In the genomic region with DNA sequence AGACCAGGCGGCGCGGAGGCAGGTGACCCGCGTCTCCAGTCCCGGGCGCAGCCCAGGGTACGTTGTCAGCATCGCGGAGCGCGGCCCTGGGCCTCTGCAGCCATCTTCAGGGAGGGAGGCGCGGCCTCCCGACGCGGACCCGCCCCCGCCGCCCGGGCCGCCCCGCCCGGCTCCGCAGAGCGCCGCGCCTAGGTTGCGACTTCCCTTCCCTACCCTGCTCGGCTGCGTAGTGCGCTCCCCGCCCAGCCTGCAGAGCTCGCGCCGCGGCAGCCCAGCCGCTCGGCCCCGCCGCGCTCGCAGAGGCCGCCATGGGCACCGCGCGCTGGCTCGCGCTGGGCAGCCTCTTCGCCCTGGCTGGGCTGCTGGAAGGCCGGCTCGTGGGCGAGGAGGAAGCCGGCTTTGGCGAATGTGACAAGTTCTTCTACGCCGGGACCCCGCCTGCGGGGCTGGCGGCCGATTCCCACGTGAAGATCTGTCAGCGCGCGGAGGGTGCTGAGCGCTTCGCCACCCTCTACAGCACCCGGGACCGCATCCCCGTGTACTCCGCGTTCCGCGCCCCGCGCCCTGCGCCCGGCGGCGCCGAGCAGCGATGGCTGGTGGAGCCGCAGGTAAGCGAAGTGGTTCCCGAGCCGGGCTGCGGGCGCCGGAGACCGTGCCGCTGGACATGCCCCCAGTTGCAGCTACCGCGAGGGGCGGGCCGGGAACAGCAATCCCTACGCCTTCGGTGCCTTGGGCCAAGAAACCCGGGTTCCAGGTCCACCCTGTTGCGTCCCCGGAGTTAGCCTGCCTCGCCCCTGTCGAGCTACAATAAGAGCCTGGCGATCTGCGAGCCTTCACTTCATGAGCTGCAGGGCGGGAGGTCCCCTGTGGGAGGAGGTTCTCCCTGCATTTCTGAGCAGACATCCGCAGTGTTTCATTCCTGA, we compare ENCODE assay signal across 1 cellular context.
TF ChIP-seq lines count a peak whose summit lies in the region.

A gene with protein sequence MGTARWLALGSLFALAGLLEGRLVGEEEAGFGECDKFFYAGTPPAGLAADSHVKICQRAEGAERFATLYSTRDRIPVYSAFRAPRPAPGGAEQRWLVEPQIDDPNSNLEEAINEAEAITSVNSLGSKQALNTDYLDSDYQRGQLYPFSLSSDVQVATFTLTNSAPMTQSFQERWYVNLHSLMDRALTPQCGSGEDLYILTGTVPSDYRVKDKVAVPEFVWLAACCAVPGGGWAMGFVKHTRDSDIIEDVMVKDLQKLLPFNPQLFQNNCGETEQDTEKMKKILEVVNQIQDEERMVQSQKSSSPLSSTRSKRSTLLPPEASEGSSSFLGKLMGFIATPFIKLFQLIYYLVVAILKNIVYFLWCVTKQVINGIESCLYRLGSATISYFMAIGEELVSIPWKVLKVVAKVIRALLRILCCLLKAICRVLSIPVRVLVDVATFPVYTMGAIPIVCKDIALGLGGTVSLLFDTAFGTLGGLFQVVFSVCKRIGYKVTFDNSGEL (plus strand): TSS at position 227 of the 923 bp plus-strand sequence. CDS start 82 bp downstream, at position 309.

TF ChIP-seq in SK-N-SH, 30 proteins besides CTCF, POLR2A, EP300 and RAD21 (continued from another document):
- TF ChIP-seq RCOR1 (IDR thresholded peaks at IDR 0.05; ENCODE audit: low read length): 0 out of 2 replicates have a peak, but pooled peaks have one; percentile 6
- 0 out of 2 replicates have a peak, but pooled peaks have one; percentile 42 for TF ChIP-seq MAX (IDR thresholded peaks at IDR 0.05; ENCODE audit: low read depth)
- no peak for TF ChIP-seq GATA2 (CRISPR knock-in tag; IDR thresholded peaks at IDR 0.05)
- TF ChIP-seq TAF1 (IDR thresholded peaks at IDR 0.05; ENCODE audit: borderline replicate concordance, low read depth, low read length): peak; percentile 82
